22 cellular contexts compared by ENCODE assay signal in the genomic region with DNA sequence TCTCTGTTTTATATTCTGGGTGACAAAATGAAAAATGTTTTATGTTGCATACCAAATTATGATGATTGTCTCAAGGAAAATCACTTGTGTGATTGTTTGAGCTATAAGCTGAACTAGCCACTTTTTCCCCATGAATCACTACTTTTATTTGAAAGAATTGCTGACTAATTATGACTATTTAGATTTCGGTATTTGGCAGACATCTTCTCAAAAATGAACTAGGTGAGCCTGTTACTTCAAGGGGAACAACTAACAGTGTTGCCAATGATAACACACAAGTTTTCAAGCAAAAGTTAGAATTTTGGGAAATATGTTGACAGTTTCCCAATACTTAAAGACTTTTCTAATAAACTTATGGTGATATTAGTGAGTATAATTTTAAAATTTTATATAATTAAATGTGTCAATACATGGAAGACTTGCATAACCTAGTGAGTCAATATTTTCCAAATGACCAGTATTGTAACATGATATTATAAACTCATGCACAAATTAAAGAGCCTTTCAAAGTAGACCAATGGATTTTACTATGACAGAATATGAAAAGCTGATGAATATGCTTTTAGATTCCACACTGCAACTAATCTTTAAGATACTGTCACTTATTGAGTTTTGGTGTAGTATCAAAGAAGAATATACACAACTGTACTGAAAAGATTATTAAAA.
DNase-seq lines count a peak whose midpoint lies in the region; ATAC-seq, FAIRE-seq and TF ChIP-seq lines count a peak whose summit lies in the region.
"Had no signal": no experiment of that assay in that cellular context is flagged by ENCODE, and none has a peak within 500 bp of the region (broad histone marks: within the 10 kb centered on the region; RNA-seq: fewer than 3 reads in every experiment).

No MANE protein-coding gene starts in this region.

- H3K9me3 ChIP-seq in spleen: peaks cover 5 to 39% (median 31%) of the 10 kb centered on the region in 8 donors

- CTCF ChIA-PET in RWPE1 (lab: Yijun Ruan, JAX): no interaction called here

- H3K27me3 ChIP-seq in spleen (replicated peaks in 1 of 7): no peaks in the 10 kb centered on the region
- H3K27me3 ChIP-seq: Peyer's patch, sigmoid colon had no signal

- intact Hi-C loops in spleen (cut with DNase I; ENCODE audit: low total_unique reads): no loop called here

- H3K27ac ChIP-seq in RWPE1 (no peak overlapping the region), spleen (no peak overlapping the region)
- H3K27ac ChIP-seq: Peyer's patch, sigmoid colon, SK-N-MC had no signal

- POLR2A ChIA-PET in RWPE1 (lab: Yijun Ruan, JAX; ENCODE audit: low non-redundant PET): no interaction called here

- no peaks in the 10 kb centered on the region for H3K36me3 ChIP-seq in spleen
- H3K36me3 ChIP-seq: Peyer's patch, sigmoid colon had no signal

- TF ChIP-seq CTCF in RWPE1 (conservative IDR thresholded peaks at IDR 0.05; ENCODE audit: low read depth) (no peak), fibroblast of mammary gland (conservative IDR thresholded peaks at IDR 0.05; ENCODE audit: control insufficient read depth, insufficient read depth, low read depth, low read length) (no peak), spleen (IDR thresholded peaks at IDR 0.05 in 8 of 11, conservative IDR thresholded peaks at IDR 0.05 in 3 of 11) (no peak)

- 86 to 98% (median 89%) methylated on average over 1 of the region's 1 CpG for WGBS in spleen, 5 donors

- H3K4me3 ChIP-seq in fibroblast of mammary gland (ENCODE audit: control insufficient read depth, low read depth, low read length) (no peak overlapping the region), spleen (no peak overlapping the region)
- H3K4me3 ChIP-seq: Peyer's patch, sigmoid colon, SK-N-MC had no signal

- peak; percentile 9 for FAIRE-seq in A204.1 (lab: Jason Lieb, UNC)
- FAIRE-seq: colon, HTR-8/SVneo had no signal

- no peaks in the 10 kb centered on the region for H3K4me1 ChIP-seq in spleen
- H3K4me1 ChIP-seq: Peyer's patch, sigmoid colon had no signal

- ATAC-seq in HG02973 (IDR thresholded peaks at IDR 0.05; ENCODE audit: unreplicated experiment): no peak
- no peak for ATAC-seq in stimulated activated naive CD8-positive, alpha-beta T cell treated with anti-CD3 and anti-CD28 coated beads, Interleukin-15, Interleukin-2, amounts not matched to agents 100 U/mL and 50 U/mL, for 24 hours
- ATAC-seq: activated T-cell treated with anti-CD3 and anti-CD28 coated beads, Interleukin-2, amount 50 U/mL, for 4 hours; esophagus mucosa had no signal

- TF ChIP-seq POLR2A in spleen (IDR thresholded peaks at IDR 0.05): no peak
- no peak for TF ChIP-seq POLR2A in erythroblast (IDR thresholded peaks at IDR 0.05; ENCODE audit: low read length)

- DNase-seq in GM04504 (ENCODE audit: low read depth): peak; percentile 41
- DNase-seq in RWPE1 (ENCODE audit: low spot score): peak; percentile 47
- DNase-seq in fibroblast of mammary gland (ENCODE audit: low read depth): peak; percentile 82
- DNase-seq in spleen: no peak
- no peak for DNase-seq in stimulated activated naive CD8-positive, alpha-beta T cell treated with anti-CD3 and anti-CD28 coated beads, Interleukin-15, Interleukin-2, amounts not matched to agents 100 U/mL and 50 U/mL, for 24 hours
- DNase-seq in erythroblast (lab: John Stamatoyannopoulos, UW): no peak
- DNase-seq: activated CD4-positive, alpha-beta T cell treated with anti-CD3 and anti-CD28 coated beads for 4 hours; activated T-cell treated with anti-CD3 and anti-CD28 coated beads, Interleukin-2, amount 50 U/mL, for 4 hours; effector CD8-positive, alpha-beta T cell; glutamatergic neuron; KG1; NCI-H146; NCI-H2171; NCI-H524 treated with DMSO at 0.1 percent for 48 hours; Peyer's patch; sigmoid colon had no signal

Comparison
In these comparisons a context has a peak if more than half of its experiments do, and no peak if none do; other contexts are left out.
1. DNase-seq: peak in GM04504 (single experiment), RWPE1 (single experiment) and fibroblast of mammary gland (single experiment); none in spleen (single experiment), stimulated activated naive CD8-positive, alpha-beta T cell treated with anti-CD3 and anti-CD28 coated beads, Interleukin-15, Interleukin-2, amounts not matched to agents 100 U/mL and 50 U/mL, for 24 hours (single experiment) and erythroblast (0 of 2).